ENCODE assay signal across 1 cellular context in the genomic region with DNA sequence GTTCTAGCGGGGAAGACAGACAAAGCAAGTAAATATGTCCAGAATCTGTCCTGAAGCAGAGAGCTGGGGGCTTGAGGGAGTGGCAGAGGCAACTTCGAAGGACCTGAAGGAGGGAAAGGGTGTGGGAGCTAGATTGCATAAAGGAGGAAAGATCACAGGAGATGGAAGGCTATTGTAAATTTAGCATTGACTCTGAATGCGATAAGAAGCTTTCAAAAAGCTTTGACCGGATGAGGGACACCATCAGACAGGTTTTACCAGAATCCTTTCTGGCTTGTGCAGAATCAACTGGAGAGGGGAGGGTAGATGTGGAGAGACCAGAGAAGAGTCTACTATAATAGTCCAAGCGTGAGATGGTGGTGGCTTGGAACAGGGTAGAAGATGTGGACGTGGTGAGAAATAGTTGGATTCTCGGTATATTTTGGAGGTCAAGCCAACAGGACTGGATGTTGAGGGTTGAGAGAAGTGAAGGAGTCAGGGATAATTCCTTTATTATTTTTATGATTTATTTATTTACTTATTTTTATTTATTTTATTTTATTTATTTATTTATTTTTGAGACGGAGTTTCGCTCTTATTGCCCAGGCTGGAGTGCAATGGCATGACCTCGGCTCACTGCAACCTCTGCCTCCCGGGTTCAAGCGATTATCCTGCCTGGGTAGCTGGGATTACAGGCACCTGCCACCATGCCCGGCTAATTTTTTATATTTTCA.
TF ChIP-seq lines count a peak whose summit lies in the region.

No MANE protein-coding gene starts in this region.

TF ChIP-seq in H1, 55 proteins besides CTCF, POLR2A, EP300 and RAD21:
- TF ChIP-seq YY1 (IDR thresholded peaks at IDR 0.05; ENCODE audit: low read depth, low read length), result no peak
- no peak for TF ChIP-seq MAFK (IDR thresholded peaks at IDR 0.05; ENCODE audit: low read depth, low read length)
- no peak for TF ChIP-seq RBBP5 (IDR thresholded peaks at IDR 0.05; ENCODE audit: borderline replicate concordance, low read depth, low read length)
- TF ChIP-seq CEBPB (IDR thresholded peaks at IDR 0.05; ENCODE audit: low read depth, low read length), result no peak
- no peak for TF ChIP-seq SAP30 (IDR thresholded peaks at IDR 0.05; ENCODE audit: insufficient read depth, insufficient replicate concordance, low read length)
- TF ChIP-seq CREB1 (IDR thresholded peaks at IDR 0.05), result no peak
- no peak for TF ChIP-seq CHD1 (IDR thresholded peaks at IDR 0.05; ENCODE audit: low read depth, low read length)
- no peak for TF ChIP-seq HDAC2 (IDR thresholded peaks at IDR 0.05; ENCODE audit: borderline replicate concordance in 1 of 2, low read depth in 2 of 2, low read length in 2 of 2)
- TF ChIP-seq, protein P1, sequence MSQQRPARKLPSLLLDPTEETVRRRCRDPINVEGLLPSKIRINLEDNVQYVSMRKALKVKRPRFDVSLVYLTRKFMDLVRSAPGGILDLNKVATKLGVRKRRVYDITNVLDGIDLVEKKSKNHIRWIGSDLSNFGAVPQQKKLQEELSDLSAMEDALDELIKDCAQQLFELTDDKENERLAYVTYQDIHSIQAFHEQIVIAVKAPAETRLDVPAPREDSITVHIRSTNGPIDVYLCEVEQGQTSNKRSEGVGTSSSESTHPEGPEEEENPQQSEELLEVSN (IDR thresholded peaks at IDR 0.05), result no peak
- TF ChIP-seq BACH1 (IDR thresholded peaks at IDR 0.05; ENCODE audit: low read length), result no peak
- TF ChIP-seq TAF1 (IDR thresholded peaks at IDR 0.05; ENCODE audit: low read depth, low read length), result no peak
- no peak for TF ChIP-seq TCF12 (IDR thresholded peaks at IDR 0.05; ENCODE audit: low read depth, low read length)
TF ChIP-seq in H1: peak in this region for 0.
